1 cellular context compared by ENCODE assay signal in the genomic region with DNA sequence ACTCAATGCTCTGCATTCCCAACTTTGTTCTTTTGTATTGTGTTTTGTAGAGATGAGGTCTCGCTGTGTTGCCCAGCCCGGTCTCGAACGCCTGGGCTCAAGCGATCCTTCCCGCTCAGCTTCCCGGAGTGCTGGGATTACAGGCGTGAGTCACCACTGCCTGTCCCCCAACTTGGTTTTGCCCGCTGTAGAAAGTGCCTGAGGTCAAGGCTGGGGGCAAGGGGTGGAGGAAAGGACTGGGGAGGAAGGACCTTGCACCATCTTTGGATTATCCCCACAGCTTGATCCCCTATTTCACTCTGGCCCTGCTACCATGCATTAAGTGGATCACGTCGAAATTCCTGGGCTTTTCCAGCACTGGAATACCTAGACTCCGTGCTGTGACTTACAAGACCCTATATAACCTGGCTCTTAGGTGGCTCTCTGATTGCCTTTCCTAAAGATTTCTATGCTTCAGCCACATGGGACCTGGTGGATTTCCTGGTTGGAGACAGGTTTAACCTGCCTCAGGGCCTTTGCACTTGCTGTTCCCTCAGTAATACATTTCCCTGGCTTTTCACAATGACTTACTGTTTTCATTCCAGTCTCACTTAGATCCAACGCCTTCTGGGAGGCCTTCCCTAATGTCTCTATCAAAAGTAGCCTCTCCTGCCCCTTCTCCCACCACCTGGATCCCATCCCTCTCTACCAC.
TF ChIP-seq lines count a peak whose summit lies in the region.

No MANE protein-coding gene starts in this region.

TF ChIP-seq in neural cell, 6 proteins besides CTCF, POLR2A, EP300 and RAD21:
- TF ChIP-seq, protein P1, sequence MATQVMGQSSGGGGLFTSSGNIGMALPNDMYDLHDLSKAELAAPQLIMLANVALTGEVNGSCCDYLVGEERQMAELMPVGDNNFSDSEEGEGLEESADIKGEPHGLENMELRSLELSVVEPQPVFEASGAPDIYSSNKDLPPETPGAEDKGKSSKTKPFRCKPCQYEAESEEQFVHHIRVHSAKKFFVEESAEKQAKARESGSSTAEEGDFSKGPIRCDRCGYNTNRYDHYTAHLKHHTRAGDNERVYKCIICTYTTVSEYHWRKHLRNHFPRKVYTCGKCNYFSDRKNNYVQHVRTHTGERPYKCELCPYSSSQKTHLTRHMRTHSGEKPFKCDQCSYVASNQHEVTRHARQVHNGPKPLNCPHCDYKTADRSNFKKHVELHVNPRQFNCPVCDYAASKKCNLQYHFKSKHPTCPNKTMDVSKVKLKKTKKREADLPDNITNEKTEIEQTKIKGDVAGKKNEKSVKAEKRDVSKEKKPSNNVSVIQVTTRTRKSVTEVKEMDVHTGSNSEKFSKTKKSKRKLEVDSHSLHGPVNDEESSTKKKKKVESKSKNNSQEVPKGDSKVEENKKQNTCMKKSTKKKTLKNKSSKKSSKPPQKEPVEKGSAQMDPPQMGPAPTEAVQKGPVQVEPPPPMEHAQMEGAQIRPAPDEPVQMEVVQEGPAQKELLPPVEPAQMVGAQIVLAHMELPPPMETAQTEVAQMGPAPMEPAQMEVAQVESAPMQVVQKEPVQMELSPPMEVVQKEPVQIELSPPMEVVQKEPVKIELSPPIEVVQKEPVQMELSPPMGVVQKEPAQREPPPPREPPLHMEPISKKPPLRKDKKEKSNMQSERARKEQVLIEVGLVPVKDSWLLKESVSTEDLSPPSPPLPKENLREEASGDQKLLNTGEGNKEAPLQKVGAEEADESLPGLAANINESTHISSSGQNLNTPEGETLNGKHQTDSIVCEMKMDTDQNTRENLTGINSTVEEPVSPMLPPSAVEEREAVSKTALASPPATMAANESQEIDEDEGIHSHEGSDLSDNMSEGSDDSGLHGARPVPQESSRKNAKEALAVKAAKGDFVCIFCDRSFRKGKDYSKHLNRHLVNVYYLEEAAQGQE (IDR thresholded peaks at IDR 0.05; ENCODE audit: borderline replicate concordance) = no peak
- TF ChIP-seq MXI1 (conservative IDR thresholded peaks at IDR 0.05; ENCODE audit: poor library complexity, severe bottlenecking) (no peak), TAF1 (IDR thresholded peaks at IDR 0.05; ENCODE audit: low read depth) (no peak), POLR2AphosphoS5 (IDR thresholded peaks at IDR 0.05) (no peak), SMC3 (conservative IDR thresholded peaks at IDR 0.05; ENCODE audit: poor library complexity) (no peak), EZH2 (IDR thresholded peaks at IDR 0.05; ENCODE audit: borderline replicate concordance, insufficient read depth, low read length, poor library complexity, severe bottlenecking) (no peak)
